20 cellular contexts compared by ENCODE assay signal in the genomic region with DNA sequence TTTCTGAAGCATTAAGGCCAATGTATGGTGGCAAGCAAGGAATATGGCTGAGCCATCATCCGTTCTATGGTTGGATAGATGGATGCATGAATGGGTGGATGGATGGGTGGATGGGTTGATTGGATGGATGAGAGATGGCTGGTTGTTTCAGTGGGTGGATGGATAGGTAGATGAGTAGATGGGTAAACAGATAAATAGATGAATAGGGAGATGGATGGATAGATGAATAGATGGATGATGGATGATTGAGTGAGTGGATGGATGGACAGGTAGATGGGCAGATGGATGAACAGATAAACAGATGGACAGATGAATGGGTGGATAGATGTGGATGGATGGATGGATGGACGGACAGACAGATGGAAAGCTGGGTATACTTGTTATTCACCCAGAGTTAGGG.
"Had no signal": no experiment of that assay in that cellular context is flagged by ENCODE, and none has a peak within 500 bp of the region (broad histone marks: within the 10 kb centered on the region; RNA-seq: fewer than 3 reads in every experiment).

No MANE protein-coding gene starts in this region.

- H3K4me3 Mint-ChIP-seq: dendritic cell treated with granulocyte-macrophage colony-stimulating factor and Interleukin-4, amounts not matched to agents 40 ng/mL and 50 ng/mL, for 4 days; immature natural killer cell; memory B cell had no signal

- DNase-seq: colonic mucosa; cortex of kidney; dorsolateral prefrontal cortex; effector CD4-positive, alpha-beta T cell; effector memory CD4-positive, alpha-beta T cell; foreskin keratinocyte; heart left ventricle; hypothalamus; immature natural killer cell; left cardiac atrium; left lung; left ventricle myocardium superior; lower lobe of right lung; mesendoderm; midbrain had no signal

- H3K4me1 Mint-ChIP-seq: immature natural killer cell, memory B cell had no signal

- H3K9me3 Mint-ChIP-seq: dendritic cell treated with granulocyte-macrophage colony-stimulating factor and Interleukin-4, amounts not matched to agents 40 ng/mL and 50 ng/mL, for 4 days; immature natural killer cell had no signal

- H3K27ac Mint-ChIP-seq: dendritic cell treated with granulocyte-macrophage colony-stimulating factor and Interleukin-4, amounts not matched to agents 40 ng/mL and 50 ng/mL, for 4 days; immature natural killer cell; memory B cell had no signal

- H3K4me3 ChIP-seq: colonic mucosa, dorsolateral prefrontal cortex, esophagus muscularis mucosa, gastroesophageal sphincter, heart left ventricle, hepatocyte, left lung, lower lobe of right lung had no signal

- H3K36me3 ChIP-seq: colonic mucosa, esophagus muscularis mucosa, gastroesophageal sphincter, heart left ventricle, left lung, lower lobe of right lung had no signal

- H3K27me3 ChIP-seq: colonic mucosa had no signal

- H3K4me1 ChIP-seq: colonic mucosa, esophagus muscularis mucosa, foreskin keratinocyte, gastroesophageal sphincter, heart left ventricle, left lung, lower lobe of right lung had no signal

- H3K27ac ChIP-seq: colonic mucosa, dorsolateral prefrontal cortex, esophagus muscularis mucosa, foreskin keratinocyte, gastroesophageal sphincter, heart left ventricle, hepatocyte, left lung, lower lobe of right lung had no signal

- H3K36me3 Mint-ChIP-seq: immature natural killer cell, memory B cell had no signal

- H3K9me3 ChIP-seq: colonic mucosa, gastroesophageal sphincter, heart left ventricle, left lung, lower lobe of right lung had no signal
